1 cellular context compared by ENCODE assay signal in the genomic region with DNA sequence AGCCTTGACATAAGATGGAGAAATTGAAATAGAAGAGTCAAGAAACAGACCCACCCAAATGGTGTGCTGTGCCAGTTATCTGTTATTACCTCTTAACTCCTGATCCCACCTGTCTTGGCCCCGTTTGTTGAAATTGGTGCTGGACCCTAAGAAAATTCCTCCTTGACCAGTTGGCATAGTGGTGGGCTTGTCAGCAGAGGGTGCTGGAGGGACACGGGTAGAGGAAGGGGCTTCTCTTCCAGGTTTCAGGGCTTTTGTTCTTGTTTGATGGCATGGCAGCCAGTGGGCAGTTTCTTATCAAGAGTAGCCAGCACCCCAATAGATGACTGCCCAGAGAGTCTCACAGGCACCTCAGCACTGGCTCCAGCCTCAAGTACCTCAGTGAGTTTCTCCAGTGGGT.
TF ChIP-seq lines count a peak whose summit lies in the region.

No MANE protein-coding gene starts in this region.

TF ChIP-seq in WTC11, 78 proteins besides CTCF, POLR2A, EP300 and RAD21 (continued from another document):
- TF ChIP-seq SMAD3 (CRISPR knock-in tag; IDR thresholded peaks at IDR 0.05; ENCODE audit: borderline replicate concordance) (no peak), TCF7 (CRISPR knock-in tag; IDR thresholded peaks at IDR 0.05; ENCODE audit: low read depth) (no peak), NR1H2 (CRISPR knock-in tag; IDR thresholded peaks at IDR 0.05) (no peak), ZNF671 (CRISPR knock-in tag; IDR thresholded peaks at IDR 0.05) (no peak), JUN (CRISPR knock-in tag; IDR thresholded peaks at IDR 0.05) (no peak), GABPB1 (CRISPR knock-in tag; IDR thresholded peaks at IDR 0.05) (no peak)
- TF ChIP-seq, protein P1, sequence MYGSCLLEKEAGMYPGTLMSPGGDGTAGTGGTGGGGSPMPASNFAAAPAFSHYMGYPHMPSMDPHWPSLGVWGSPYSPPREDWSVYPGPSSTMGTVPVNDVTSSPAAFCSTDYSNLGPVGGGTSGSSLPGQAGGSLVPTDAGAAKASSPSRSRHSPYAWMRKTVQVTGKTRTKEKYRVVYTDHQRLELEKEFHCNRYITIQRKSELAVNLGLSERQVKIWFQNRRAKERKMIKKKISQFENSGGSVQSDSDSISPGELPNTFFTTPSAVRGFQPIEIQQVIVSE (CRISPR knock-in tag; IDR thresholded peaks at IDR 0.05; ENCODE audit: borderline replicate concordance): no peak
- TF ChIP-seq, protein P2, sequence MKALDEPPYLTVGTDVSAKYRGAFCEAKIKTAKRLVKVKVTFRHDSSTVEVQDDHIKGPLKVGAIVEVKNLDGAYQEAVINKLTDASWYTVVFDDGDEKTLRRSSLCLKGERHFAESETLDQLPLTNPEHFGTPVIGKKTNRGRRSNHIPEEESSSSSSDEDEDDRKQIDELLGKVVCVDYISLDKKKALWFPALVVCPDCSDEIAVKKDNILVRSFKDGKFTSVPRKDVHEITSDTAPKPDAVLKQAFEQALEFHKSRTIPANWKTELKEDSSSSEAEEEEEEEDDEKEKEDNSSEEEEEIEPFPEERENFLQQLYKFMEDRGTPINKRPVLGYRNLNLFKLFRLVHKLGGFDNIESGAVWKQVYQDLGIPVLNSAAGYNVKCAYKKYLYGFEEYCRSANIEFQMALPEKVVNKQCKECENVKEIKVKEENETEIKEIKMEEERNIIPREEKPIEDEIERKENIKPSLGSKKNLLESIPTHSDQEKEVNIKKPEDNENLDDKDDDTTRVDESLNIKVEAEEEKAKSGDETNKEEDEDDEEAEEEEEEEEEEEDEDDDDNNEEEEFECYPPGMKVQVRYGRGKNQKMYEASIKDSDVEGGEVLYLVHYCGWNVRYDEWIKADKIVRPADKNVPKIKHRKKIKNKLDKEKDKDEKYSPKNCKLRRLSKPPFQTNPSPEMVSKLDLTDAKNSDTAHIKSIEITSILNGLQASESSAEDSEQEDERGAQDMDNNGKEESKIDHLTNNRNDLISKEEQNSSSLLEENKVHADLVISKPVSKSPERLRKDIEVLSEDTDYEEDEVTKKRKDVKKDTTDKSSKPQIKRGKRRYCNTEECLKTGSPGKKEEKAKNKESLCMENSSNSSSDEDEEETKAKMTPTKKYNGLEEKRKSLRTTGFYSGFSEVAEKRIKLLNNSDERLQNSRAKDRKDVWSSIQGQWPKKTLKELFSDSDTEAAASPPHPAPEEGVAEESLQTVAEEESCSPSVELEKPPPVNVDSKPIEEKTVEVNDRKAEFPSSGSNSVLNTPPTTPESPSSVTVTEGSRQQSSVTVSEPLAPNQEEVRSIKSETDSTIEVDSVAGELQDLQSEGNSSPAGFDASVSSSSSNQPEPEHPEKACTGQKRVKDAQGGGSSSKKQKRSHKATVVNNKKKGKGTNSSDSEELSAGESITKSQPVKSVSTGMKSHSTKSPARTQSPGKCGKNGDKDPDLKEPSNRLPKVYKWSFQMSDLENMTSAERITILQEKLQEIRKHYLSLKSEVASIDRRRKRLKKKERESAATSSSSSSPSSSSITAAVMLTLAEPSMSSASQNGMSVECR (CRISPR knock-in tag; IDR thresholded peaks at IDR 0.05; ENCODE audit: borderline replicate concordance): no peak
